ENCODE assay signal across 11 cellular contexts in the genomic region with DNA sequence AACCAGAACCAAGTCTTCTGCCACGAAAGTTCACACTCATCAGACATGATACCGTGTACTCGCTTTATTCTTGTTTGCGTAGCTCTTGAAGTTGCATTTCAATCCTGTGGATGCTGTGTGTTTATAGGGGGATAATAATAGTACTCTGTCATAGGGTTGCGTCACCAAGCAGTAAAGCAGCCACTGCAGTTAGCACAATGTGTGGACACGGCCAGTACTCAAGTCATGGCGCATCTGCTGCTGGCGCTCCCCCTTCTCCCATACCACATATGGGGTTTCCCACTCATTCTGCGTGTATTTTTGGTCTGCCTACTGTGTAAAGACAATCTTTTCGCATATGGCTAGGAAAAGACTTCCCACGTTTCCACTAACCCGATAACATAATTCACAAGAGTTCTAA. TPM values are rescaled to one million over a fixed set of nuclear protein-coding genes. Genes with fewer than 3 reads are reported as not detected.
DNase-seq lines count a peak whose midpoint lies in the region; ATAC-seq and TF ChIP-seq lines count a peak whose summit lies in the region.
"Had no signal": no experiment of that assay in that cellular context is flagged by ENCODE, and none has a peak within 500 bp of the region (broad histone marks: within the 10 kb centered on the region; RNA-seq: fewer than 3 reads in every experiment).

No MANE protein-coding gene starts in this region.

- H3K27ac Mint-ChIP-seq in activated naive CD4-positive, alpha-beta T cell treated with anti-CD3 and anti-CD28 coated beads, Interleukin-2, amount 10 ng/mL, durations not matched to agents 7 days and 5 days: peak overlapping the region; percentile 99
- H3K27ac Mint-ChIP-seq in activated T-helper 2 cell treated with anti-CD3 and anti-CD28 coated beads, Interferon-gamma antibody, Interleukin-2, Interleukin-4, amounts not matched to agents 10 μg/mL and 5 μg/mL and 100 μg/mL, durations not matched to agents 14 hours and 24 hours and 36 hours: no peak overlapping the region
- H3K27ac Mint-ChIP-seq in activated CD8-positive, alpha-beta T cell treated with anti-CD3 and anti-CD28 coated beads, Interleukin-2, amount 10 ng/mL, durations not matched to agents 7 days and 5 days: no peak overlapping the region

- peaks cover 18% of the 10 kb centered on the region for H3K27me3 Mint-ChIP-seq in activated naive CD4-positive, alpha-beta T cell treated with anti-CD3 and anti-CD28 coated beads, Interleukin-2, amount 10 ng/mL, durations not matched to agents 7 days and 5 days
- H3K27me3 Mint-ChIP-seq in activated T-helper 2 cell treated with anti-CD3 and anti-CD28 coated beads, Interferon-gamma antibody, Interleukin-2, Interleukin-4, amounts not matched to agents 10 μg/mL and 5 μg/mL and 100 μg/mL, durations not matched to agents 14 hours and 24 hours and 36 hours (ENCODE audit: low read depth): peaks cover 23% of the 10 kb centered on the region
- peaks cover 24% of the 10 kb centered on the region for H3K27me3 Mint-ChIP-seq in activated CD8-positive, alpha-beta T cell treated with anti-CD3 and anti-CD28 coated beads, Interleukin-2, amount 10 ng/mL, durations not matched to agents 7 days and 5 days (ENCODE audit: low read depth)

- H3K27me3 ChIP-seq in lower lobe of right lung (ENCODE audit: low read depth) (peaks cover 10% of the 10 kb centered on the region), testis (no peaks in the 10 kb centered on the region)
- H3K27me3 ChIP-seq: Peyer's patch had no signal

- intact Hi-C loops in activated T-helper 2 cell treated with anti-CD3 and anti-CD28 coated beads, Interferon-gamma antibody, Interleukin-2, Interleukin-4, amounts not matched to agents 10 μg/mL and 5 μg/mL and 100 μg/mL, durations not matched to agents 14 hours and 24 hours and 36 hours (cut with micrococcal nuclease): loop anchor here (1.0 to 10.0 kb wide), 5 partner anchors 13 to 1845 kb away; a partner anchor contains a TSS
- intact Hi-C loops in lower lobe of right lung (cut with DNase I) (no loop called here), testis (cut with DNase I; ENCODE audit: low total_unique reads) (no loop called here)

- TF ChIP-seq CTCF in lower lobe of right lung (IDR thresholded peaks at IDR 0.05) (no peak), testis (IDR thresholded peaks at IDR 0.05) (no peak)

- no peaks in the 10 kb centered on the region for H3K36me3 ChIP-seq in lower lobe of right lung
- H3K36me3 ChIP-seq in testis (ENCODE audit: low read depth, missing control alignments): no peaks in the 10 kb centered on the region

- no peak for TF ChIP-seq POLR2A in testis (IDR thresholded peaks at IDR 0.05)

- peak overlapping the region; percentile 97 for H3K27ac ChIP-seq in lower lobe of right lung
- H3K27ac ChIP-seq in testis: peak overlapping the region; percentile 93 to 98

- H3K36me3 Mint-ChIP-seq in activated naive CD4-positive, alpha-beta T cell treated with anti-CD3 and anti-CD28 coated beads, Interleukin-2, amount 10 ng/mL, durations not matched to agents 7 days and 5 days: peaks cover 4% of the 10 kb centered on the region
- peaks cover 12% of the 10 kb centered on the region for H3K36me3 Mint-ChIP-seq in activated T-helper 2 cell treated with anti-CD3 and anti-CD28 coated beads, Interferon-gamma antibody, Interleukin-2, Interleukin-4, amounts not matched to agents 10 μg/mL and 5 μg/mL and 100 μg/mL, durations not matched to agents 14 hours and 24 hours and 36 hours (ENCODE audit: low read depth)
- peaks cover 8% of the 10 kb centered on the region for H3K36me3 Mint-ChIP-seq in activated CD8-positive, alpha-beta T cell treated with anti-CD3 and anti-CD28 coated beads, Interleukin-2, amount 10 ng/mL, durations not matched to agents 7 days and 5 days (ENCODE audit: low read depth)

- H3K4me3 ChIP-seq in lower lobe of right lung (no peak overlapping the region), testis (peak overlapping the region in 1 of 2 donors; percentile 82)

- WGBS in testis, 2 donors: 65 to 68% methylated on average over 12 of the region's 12 CpGs

- CTCF ChIA-PET in activated naive CD4-positive, alpha-beta T cell treated with anti-CD3 and anti-CD28 coated beads, Interleukin-2, amount 10 ng/mL, durations not matched to agents 7 days and 5 days (lab: Charles Lee): no interaction called here
- CTCF ChIA-PET in activated CD8-positive, alpha-beta T cell treated with anti-CD3 and anti-CD28 coated beads, Interleukin-2, amount 10 ng/mL, durations not matched to agents 7 days and 5 days (lab: Charles Lee): interaction anchor here (1.3 to 4.0 kb wide), 2 partner anchors 60 to 138 kb away, joined by 3 to 40 read pairs; no protein-coding TSS in a partner anchor

- H3K9me3 ChIP-seq in lower lobe of right lung (no peaks in the 10 kb centered on the region), testis (no peaks in the 10 kb centered on the region)
- H3K9me3 ChIP-seq: Peyer's patch had no signal

- no peak for ATAC-seq in lower lobe of right lung
- ATAC-seq in activated CD8-positive, alpha-beta T cell treated with anti-CD3 and anti-CD28 coated beads, Interleukin-2, amount 10 ng/mL, durations not matched to agents 7 days and 5 days: no peak

- DNase-seq in activated naive CD4-positive, alpha-beta T cell treated with anti-CD3 and anti-CD28 coated beads, Interleukin-2, amount 10 ng/mL, durations not matched to agents 7 days and 5 days: no peak
- DNase-seq in activated naive CD4-positive, alpha-beta T cell treated with anti-CD3 and anti-CD28 coated beads, Interleukin-2, amount 50 U/mL, for 16 hours: no peak
- DNase-seq in activated T-helper 2 cell treated with anti-CD3 and anti-CD28 coated beads, Interferon-gamma antibody, Interleukin-2, Interleukin-4, amounts not matched to agents 10 μg/mL and 5 μg/mL and 100 μg/mL, durations not matched to agents 14 hours and 24 hours and 36 hours (ENCODE audit: low spot score): no peak
- DNase-seq in lower lobe of right lung (no peak), testis (no peak), 8988T (no peak), RKO (ENCODE audit: low spot score) (no peak)
- DNase-seq in activated CD8-positive, alpha-beta T cell treated with anti-CD3 and anti-CD28 coated beads, Interleukin-2, amount 10 ng/mL, durations not matched to agents 7 days and 5 days: no peak
- DNase-seq: activated T-cell treated with anti-CD3 and anti-CD28 coated beads, Interleukin-2, amount 50 U/mL, for 48 hours; GOT3; Peyer's patch had no signal

- peaks cover 30% of the 10 kb centered on the region for H3K4me1 Mint-ChIP-seq in activated naive CD4-positive, alpha-beta T cell treated with anti-CD3 and anti-CD28 coated beads, Interleukin-2, amount 10 ng/mL, durations not matched to agents 7 days and 5 days
- H3K4me1 Mint-ChIP-seq in activated T-helper 2 cell treated with anti-CD3 and anti-CD28 coated beads, Interferon-gamma antibody, Interleukin-2, Interleukin-4, amounts not matched to agents 10 μg/mL and 5 μg/mL and 100 μg/mL, durations not matched to agents 14 hours and 24 hours and 36 hours (ENCODE audit: low read depth): peaks cover 17% of the 10 kb centered on the region
- H3K4me1 Mint-ChIP-seq in activated CD8-positive, alpha-beta T cell treated with anti-CD3 and anti-CD28 coated beads, Interleukin-2, amount 10 ng/mL, durations not matched to agents 7 days and 5 days (ENCODE audit: low read depth): peaks cover 19% of the 10 kb centered on the region

- no peaks in the 10 kb centered on the region for H3K9me3 Mint-ChIP-seq in activated naive CD4-positive, alpha-beta T cell treated with anti-CD3 and anti-CD28 coated beads, Interleukin-2, amount 10 ng/mL, durations not matched to agents 7 days and 5 days
- H3K9me3 Mint-ChIP-seq in activated T-helper 2 cell treated with anti-CD3 and anti-CD28 coated beads, Interferon-gamma antibody, Interleukin-2, Interleukin-4, amounts not matched to agents 10 μg/mL and 5 μg/mL and 100 μg/mL, durations not matched to agents 14 hours and 24 hours and 36 hours: no peaks in the 10 kb centered on the region
- no peaks in the 10 kb centered on the region for H3K9me3 Mint-ChIP-seq in activated CD8-positive, alpha-beta T cell treated with anti-CD3 and anti-CD28 coated beads, Interleukin-2, amount 10 ng/mL, durations not matched to agents 7 days and 5 days (ENCODE audit: insufficient read depth)

- peaks cover 12% of the 10 kb centered on the region for H3K4me1 ChIP-seq in lower lobe of right lung
- peaks cover 14% of the 10 kb centered on the region for H3K4me1 ChIP-seq in testis

- H3K4me3 Mint-ChIP-seq in activated naive CD4-positive, alpha-beta T cell treated with anti-CD3 and anti-CD28 coated beads, Interleukin-2, amount 10 ng/mL, durations not matched to agents 7 days and 5 days: peak overlapping the region; percentile 8
- H3K4me3 Mint-ChIP-seq in activated T-helper 2 cell treated with anti-CD3 and anti-CD28 coated beads, Interferon-gamma antibody, Interleukin-2, Interleukin-4, amounts not matched to agents 10 μg/mL and 5 μg/mL and 100 μg/mL, durations not matched to agents 14 hours and 24 hours and 36 hours (ENCODE audit: low read depth): peak overlapping the region; percentile 14
- H3K4me3 Mint-ChIP-seq in activated CD8-positive, alpha-beta T cell treated with anti-CD3 and anti-CD28 coated beads, Interleukin-2, amount 10 ng/mL, durations not matched to agents 7 days and 5 days: no peak overlapping the region

- POLR2A ChIA-PET in activated CD8-positive, alpha-beta T cell treated with anti-CD3 and anti-CD28 coated beads, Interleukin-2, amount 10 ng/mL, durations not matched to agents 7 days and 5 days (lab: Charles Lee): interaction anchor here (1.0 to 5.1 kb wide), 3 partner anchors 8 to 59 kb away, joined by 4 to 176 read pairs (median 15); no protein-coding TSS in a partner anchor

RNA-seq across cellular contexts. Expression of a gene that starts 2.1 kb away (rescaled TPM):
- 19.2 and 20.2 TPM in 2 replicates for total RNA-seq in activated T-helper 2 cell treated with anti-CD3 and anti-CD28 coated beads, Interferon-gamma antibody, Interleukin-2, Interleukin-4, amounts not matched to agents 10 μg/mL and 5 μg/mL and 100 μg/mL, durations not matched to agents 14 hours and 24 hours and 36 hours
- total RNA-seq in lower lobe of right lung: 13.3 TPM
- total RNA-seq in testis: 10 to 100 TPM; 17.3 to 17.7 TPM
- polyA plus RNA-seq in testis (ENCODE audit: insufficient read depth, low read depth, low replicate concordance): 10.7 TPM
- total RNA-seq in activated CD8-positive, alpha-beta T cell treated with anti-CD3 and anti-CD28 coated beads, Interleukin-2, amount 10 ng/mL, durations not matched to agents 7 days and 5 days: 10 to 100 TPM; 22.9 to 24.2 TPM
